In genomic region chr20:38449046-38449445, GRCh38 we compare ENCODE assay signal across 16 cellular contexts.
"Had no signal": no experiment of that assay in that cellular context is flagged by ENCODE, and none has a peak within 500 bp of the region (broad histone marks: within the 10 kb centered on the region; RNA-seq: fewer than 3 reads in every experiment).

No MANE protein-coding gene starts in this region.

- H3K4me3 ChIP-seq: cardiac muscle cell, lower lobe of right lung, upper lobe of left lung had no signal

- ATAC-seq: esophagus mucosa, lower lobe of right lung, T-helper 17 cell had no signal

- H3K27ac Mint-ChIP-seq: T-helper 17 cell had no signal

- H3K27me3 ChIP-seq: cardiac muscle cell, upper lobe of left lung had no signal

- H3K27me3 Mint-ChIP-seq: activated CD4-positive, alpha-beta T cell treated with anti-CD3 and anti-CD28 coated beads, Interleukin-2, amount 10 ng/mL, durations not matched to agents 7 days and 5 days; stimulated activated naive CD8-positive, alpha-beta T cell treated with anti-CD3 and anti-CD28 coated beads, Interleukin-15, Interleukin-2, amounts not matched to agents 100 ng/mL and 50 ng/mL, for 24 hours; T-helper 17 cell had no signal

- DNase-seq: activated CD4-positive, alpha-beta T cell treated with anti-CD3 and anti-CD28 coated beads, Interleukin-2, amount 10 ng/mL, durations not matched to agents 7 days and 5 days; activated CD4-positive, CD25-positive, alpha-beta regulatory T cell; activated CD8-positive, alpha-beta memory T cell treated with anti-CD3 and anti-CD28 coated beads, Interleukin-2, amount 50 U/mL, for 48 hours; activated naive CD4-positive, alpha-beta T cell; left colon; lower lobe of right lung; nucleus accumbens; stimulated activated CD4-positive, alpha-beta T cell treated with anti-CD3 and anti-CD28 coated beads, Interleukin-15, amount 100 ng/mL, for 24 hours; stimulated activated CD4-positive, alpha-beta T cell treated with anti-CD3 and anti-CD28 coated beads, Interleukin-4, amount 100 ng/mL, for 1 hour; T-helper 17 cell; upper lobe of left lung had no signal

- H3K9me3 ChIP-seq: lower lobe of right lung, upper lobe of left lung had no signal

- H3K27ac ChIP-seq: cardiac muscle cell, lower lobe of right lung had no signal

- H3K9me3 Mint-ChIP-seq: activated CD4-positive, alpha-beta T cell treated with anti-CD3 and anti-CD28 coated beads, Interleukin-2, amount 10 ng/mL, durations not matched to agents 7 days and 5 days; activated T-helper 1 cell treated with anti-CD3 and anti-CD28 coated beads, Interleukin-12 subunit alpha, Interleukin-12 subunit beta, Interleukin-2, Interleukin-4 antibody, amounts not matched to agents 30 ng/mL and 10 ng/mL and 1 ng/mL, durations not matched to agents 14 hours and 24 hours and 36 hours; mesothelial cell of epicardium; stimulated activated naive CD8-positive, alpha-beta T cell treated with anti-CD3 and anti-CD28 coated beads, Interleukin-15, Interleukin-2, amounts not matched to agents 100 ng/mL and 50 ng/mL, for 24 hours had no signal
